In genomic region chr7:46233585-46234329, GRCh38 we compare ENCODE assay signal across 22 cellular contexts.
DNase-seq lines count a peak whose midpoint lies in the region; ATAC-seq and TF ChIP-seq lines count a peak whose summit lies in the region.
"Had no signal": no experiment of that assay in that cellular context is flagged by ENCODE, and none has a peak within 500 bp of the region (broad histone marks: within the 10 kb centered on the region; RNA-seq: fewer than 3 reads in every experiment).

No MANE protein-coding gene starts in this region.

- ATAC-seq in GM18909 (IDR thresholded peaks at IDR 0.05; ENCODE audit: poor library complexity, unreplicated experiment) (peak; percentile 86), HG02642 (IDR thresholded peaks at IDR 0.05; ENCODE audit: poor library complexity, unreplicated experiment) (peak; percentile 53), HG03575 (IDR thresholded peaks at IDR 0.05; ENCODE audit: extremely low read depth, insufficient number of reproducible peaks, low FRiP score, unreplicated experiment) (peak; percentile 56), GM21717 (IDR thresholded peaks at IDR 0.05; ENCODE audit: unreplicated experiment) (no peak)
- ATAC-seq: stimulated activated naive CD8-positive, alpha-beta T cell treated with anti-CD3 and anti-CD28 coated beads, Interleukin-15, Interleukin-2, amounts not matched to agents 100 U/mL and 50 U/mL, for 24 hours had no signal

- H3K4me3 ChIP-seq in GM06990 (replicated peaks; ENCODE audit: low read depth, low read length): no peak overlapping the region
- H3K4me3 ChIP-seq: ascending aorta, lung, right atrium auricular region, transverse colon had no signal

- H3K27me3 ChIP-seq in GM06990 (replicated peaks; ENCODE audit: control insufficient read depth, insufficient read depth, low read length): no peaks in the 10 kb centered on the region
- H3K27me3 ChIP-seq: ascending aorta, right atrium auricular region, transverse colon had no signal

- TF ChIP-seq CTCF in GM06990 (IDR thresholded peaks at IDR 0.05; ENCODE audit: insufficient read depth, low read length, poor library complexity, severe bottlenecking): no peak

- H3K36me3 ChIP-seq in GM06990 (ENCODE audit: control insufficient read depth, insufficient read depth, low read length): no peaks in the 10 kb centered on the region; the same call in 1 of the 2 replicates
- H3K36me3 ChIP-seq: ascending aorta, right atrium auricular region, transverse colon had no signal

- DNase-seq in GM06990 (ENCODE audit: extremely low read depth, insufficient read length): peak; percentile 43
- no peak for DNase-seq in OCI-M1 (lab: John Stamatoyannopoulos, UW)
- no peak for DNase-seq in activated effector memory CD4-positive, alpha-beta T cell treated with anti-CD3 and anti-CD28 coated beads, Interleukin-2, amount 50 U/mL, for 16 hours
- DNase-seq in DMS153 treated with DMSO at 0.1 percent for 48 hours (lab: John Stamatoyannopoulos, UW; ENCODE audit: unreplicated experiment): no peak
- DNase-seq: activated CD4-positive, alpha-beta T cell treated with anti-CD3 and anti-CD28 coated beads, Interleukin-2, amount 50 U/mL, for 1 hour; activated naive CD4-positive, alpha-beta T cell treated with Interleukin-2 at 50 U/mL for 16 hours; C1 segment of cervical spinal cord; DMS 273 treated with DMSO at 0.1 percent for 48 hours; GF-D8; HCEC 1CT; IMR-90; NCI-H146; occipital lobe; stimulated activated naive CD8-positive, alpha-beta T cell treated with anti-CD3 and anti-CD28 coated beads, Interleukin-15, Interleukin-2, amounts not matched to agents 100 U/mL and 50 U/mL, for 24 hours; transverse colon had no signal
